ENCODE assay signal across 8 cellular contexts in the genomic region with DNA sequence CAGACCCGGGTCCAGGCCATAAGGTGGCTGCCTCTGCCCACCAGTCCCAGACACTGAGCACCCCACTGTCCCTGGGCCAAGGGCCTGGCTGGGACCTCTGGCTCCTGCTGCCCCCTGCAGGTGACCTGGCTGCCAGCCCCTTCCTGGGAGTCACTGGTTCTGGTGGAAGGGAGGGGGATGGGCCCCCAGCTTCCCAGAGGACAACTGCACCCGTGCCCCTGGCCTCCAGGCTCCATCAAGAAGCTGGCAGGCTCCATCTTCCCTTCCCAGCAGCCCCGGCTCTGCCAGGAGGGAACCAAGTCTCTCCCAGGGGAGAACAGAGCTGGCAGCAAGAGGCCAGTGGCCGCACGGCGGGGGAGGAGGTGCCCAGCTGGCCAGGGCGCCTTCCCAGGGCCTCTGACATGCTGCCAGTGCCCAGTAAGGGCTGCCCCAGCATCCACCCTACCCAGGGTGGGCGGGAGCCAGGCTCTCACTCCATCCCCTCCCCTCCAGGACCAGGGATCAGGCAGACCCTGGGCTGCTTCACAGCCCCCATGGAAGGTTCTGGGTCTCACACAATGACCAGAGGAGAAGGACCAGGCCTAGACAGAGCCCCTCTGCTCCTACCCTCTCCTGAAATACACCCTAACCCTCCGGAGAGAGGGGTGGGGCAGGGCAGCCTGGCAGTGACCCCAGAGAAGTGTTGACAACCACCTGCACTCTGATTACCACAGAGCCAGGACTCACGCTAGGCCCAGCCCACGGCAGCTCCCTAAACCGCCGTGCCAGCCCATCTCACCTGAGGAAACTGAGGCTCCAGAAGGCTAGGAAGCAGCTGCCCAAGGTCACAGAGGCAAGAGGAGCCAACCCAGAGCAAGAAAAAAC. TPM values are rescaled to one million over a fixed set of nuclear protein-coding genes. Genes with fewer than 3 reads are reported as not detected.
DNase-seq lines count a peak whose midpoint lies in the region; ATAC-seq, FAIRE-seq and TF ChIP-seq lines count a peak whose summit lies in the region.

No MANE protein-coding gene starts in this region.

- H3K27ac Mint-ChIP-seq in brain = peak overlapping the region in 3 of 5 experiments; percentile 41 to 76 (median 72)

- DNase-seq in A673 (ENCODE audit: low spot score) (no peak), kidney tubule cell (ENCODE audit: low spot score) (peak; percentile 57), tibial artery (peak; percentile 58 to 95), GM19239 (ENCODE audit: insufficient read length, low spot score) (no peak), dermis blood vessel endothelial cell (no peak)

- H3K4me3 ChIP-seq in A673 (ENCODE audit: low read depth, low read length, poor library complexity, severe bottlenecking) (no peak overlapping the region), HEK293 (ENCODE audit: low read depth, low read length) (no peak overlapping the region), tibial artery (peak overlapping the region; percentile 13 to 33)

- intact Hi-C loops in A673 (cut with micrococcal nuclease; ENCODE audit: unreplicated experiment) (no loop called here), tibial artery (cut with DNase I; ENCODE audit: low total_unique reads) (no loop called here)

- no peaks in the 10 kb centered on the region for H3K27me3 ChIP-seq in A673 (replicated peaks; ENCODE audit: insufficient read depth, low read depth, low read length, poor library complexity)
- no peaks in the 10 kb centered on the region for H3K27me3 ChIP-seq in tibial artery

- ATAC-seq in HG03469 (IDR thresholded peaks at IDR 0.05; ENCODE audit: unreplicated experiment) = no peak

- no peaks in the 10 kb centered on the region for H3K36me3 Mint-ChIP-seq in brain

- H3K4me3 Mint-ChIP-seq in brain = peak overlapping the region in 4 of 5 experiments; percentile 38 to 70 (median 51)

- H3K9me3 ChIP-seq in A673 (ENCODE audit: low read depth, low read length, poor library complexity, severe bottlenecking) (no peaks in the 10 kb centered on the region), HEK293 (ENCODE audit: control insufficient read depth, insufficient read depth, low read depth, low read length) (no peaks in the 10 kb centered on the region), tibial artery (no peaks in the 10 kb centered on the region)

- H3K4me1 ChIP-seq in A673 (ENCODE audit: insufficient read depth, low read length, poor library complexity, severe bottlenecking) (peaks cover 34% of the 10 kb centered on the region), HEK293 (ENCODE audit: control insufficient read depth, insufficient read depth, low read length) (peaks cover 13% of the 10 kb centered on the region), tibial artery (peaks cover 5 to 59% (median 50%) of the 10 kb centered on the region in 4 donors)

- H3K36me3 ChIP-seq in A673 (ENCODE audit: insufficient read depth, low read length, poor library complexity, severe bottlenecking) (peaks cover 12% of the 10 kb centered on the region), HEK293 (ENCODE audit: control insufficient read depth in 2 of 2, insufficient read depth in 1 of 2, low read length in 2 of 2) (peaks cover 0 to 17% of the 10 kb centered on the region in 2 experiments; a peak in 2 of 3 replicates), tibial artery (peaks cover 5 to 16% (median 13%) of the 10 kb centered on the region in 3 donors)

- H3K27ac ChIP-seq in A673 (ENCODE audit: low read depth, low read length, poor library complexity, severe bottlenecking) = peak overlapping the region; percentile 61
- H3K27ac ChIP-seq in HEK293 (ENCODE audit: extremely low read depth, low read depth, low read length) = no peak overlapping the region
- peak overlapping the region; percentile 77 to 78 for H3K27ac ChIP-seq in tibial artery

- no peaks in the 10 kb centered on the region for H3K9me3 Mint-ChIP-seq in brain

- CTCF ChIA-PET in A673 (lab: Charles Lee) (no interaction called here), HEK293 (lab: Yijun Ruan, JAX) (interaction anchor here (0.6 to 2.0 kb wide), 8 partner anchors 14 to 326 kb away, joined by 3 to 6 read pairs (median 3); no protein-coding TSS in a partner anchor)

- TF ChIP-seq CTCF in A673 (conservative IDR thresholded peaks at IDR 0.05; ENCODE audit: low read depth, low read length) (peak; percentile 39), HEK293 (tag by site-specific recombination; IDR thresholded peaks at IDR 0.05) (peak; percentile 64), brain (conservative IDR thresholded peaks at IDR 0.05) (peak; percentile 15 to 41), tibial artery (IDR thresholded peaks at IDR 0.05) (peak; percentile 41 to 45)

- BruUV-seq in A673 (replicated peaks; lab: Mats Ljungman, UMichigan) = no TSS peak

- no peak for FAIRE-seq in GM19239 (lab: Jason Lieb, UNC)

- H3K4me1 Mint-ChIP-seq in brain = peaks cover 46% of the 10 kb centered on the region

- POLR2A ChIA-PET in A673 (lab: Charles Lee; ENCODE audit: low non-redundant PET) = no interaction called here
- POLR2A ChIA-PET in HEK293 (lab: Yijun Ruan, JAX) = no interaction called here

- H3K27me3 Mint-ChIP-seq in brain = peaks cover 2% of the 10 kb centered on the region

TF ChIP-seq in HEK293, 187 proteins besides CTCF, POLR2A, EP300 and RAD21 (continues in another document):
- TF ChIP-seq, protein P1, sequence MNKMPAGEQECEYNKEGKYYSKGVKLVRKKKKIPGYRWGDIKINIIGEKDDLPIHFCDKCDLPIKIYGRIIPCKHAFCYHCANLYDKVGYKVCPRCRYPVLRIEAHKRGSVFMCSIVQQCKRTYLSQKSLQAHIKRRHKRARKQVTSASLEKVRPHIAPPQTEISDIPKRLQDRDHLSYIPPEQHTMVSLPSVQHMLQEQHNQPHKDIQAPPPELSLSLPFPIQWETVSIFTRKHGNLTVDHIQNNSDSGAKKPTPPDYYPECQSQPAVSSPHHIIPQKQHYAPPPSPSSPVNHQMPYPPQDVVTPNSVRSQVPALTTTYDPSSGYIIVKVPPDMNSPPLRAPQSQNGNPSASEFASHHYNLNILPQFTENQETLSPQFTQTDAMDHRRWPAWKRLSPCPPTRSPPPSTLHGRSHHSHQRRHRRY (tag by site-specific recombination; IDR thresholded peaks at IDR 0.05) = no peak
- 0 out of 2 replicates have a peak, but pooled peaks have one; percentile 51 for TF ChIP-seq ZIC2 (tag by site-specific recombination; IDR thresholded peaks at IDR 0.05)
- TF ChIP-seq IKZF3 (tag by site-specific recombination; IDR thresholded peaks at IDR 0.05) = no peak
- TF ChIP-seq, protein P2, sequence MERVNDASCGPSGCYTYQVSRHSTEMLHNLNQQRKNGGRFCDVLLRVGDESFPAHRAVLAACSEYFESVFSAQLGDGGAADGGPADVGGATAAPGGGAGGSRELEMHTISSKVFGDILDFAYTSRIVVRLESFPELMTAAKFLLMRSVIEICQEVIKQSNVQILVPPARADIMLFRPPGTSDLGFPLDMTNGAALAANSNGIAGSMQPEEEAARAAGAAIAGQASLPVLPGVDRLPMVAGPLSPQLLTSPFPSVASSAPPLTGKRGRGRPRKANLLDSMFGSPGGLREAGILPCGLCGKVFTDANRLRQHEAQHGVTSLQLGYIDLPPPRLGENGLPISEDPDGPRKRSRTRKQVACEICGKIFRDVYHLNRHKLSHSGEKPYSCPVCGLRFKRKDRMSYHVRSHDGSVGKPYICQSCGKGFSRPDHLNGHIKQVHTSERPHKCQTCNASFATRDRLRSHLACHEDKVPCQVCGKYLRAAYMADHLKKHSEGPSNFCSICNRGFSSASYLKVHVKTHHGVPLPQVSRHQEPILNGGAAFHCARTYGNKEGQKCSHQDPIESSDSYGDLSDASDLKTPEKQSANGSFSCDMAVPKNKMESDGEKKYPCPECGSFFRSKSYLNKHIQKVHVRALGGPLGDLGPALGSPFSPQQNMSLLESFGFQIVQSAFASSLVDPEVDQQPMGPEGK (tag by site-specific recombination; IDR thresholded peaks at IDR 0.05) = peak; percentile 46
- no peak for TF ChIP-seq TCF7L2 (IDR thresholded peaks at IDR 0.05; ENCODE audit: borderline replicate concordance, low read depth, low read length)
- TF ChIP-seq, protein P3, sequence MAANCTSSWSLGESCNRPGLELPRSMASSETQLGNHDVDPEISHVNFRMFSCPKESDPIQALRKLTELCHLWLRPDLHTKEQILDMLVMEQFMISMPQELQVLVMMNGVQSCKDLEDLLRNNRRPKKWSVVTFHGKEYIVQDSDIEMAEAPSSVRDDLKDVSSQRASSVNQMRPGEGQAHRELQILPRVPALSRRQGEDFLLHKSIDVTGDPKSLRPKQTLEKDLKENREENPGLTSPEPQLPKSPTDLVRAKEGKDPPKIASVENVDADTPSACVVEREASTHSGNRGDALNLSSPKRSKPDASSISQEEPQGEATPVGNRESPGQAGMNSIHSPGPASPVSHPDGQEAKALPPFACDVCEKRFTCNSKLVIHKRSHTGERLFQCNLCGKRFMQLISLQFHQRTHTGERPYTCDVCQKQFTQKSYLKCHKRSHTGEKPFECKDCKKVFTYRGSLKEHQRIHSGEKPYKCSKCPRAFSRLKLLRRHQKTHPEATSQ (tag by site-specific recombination; IDR thresholded peaks at IDR 0.05) = no peak
- TF ChIP-seq, protein P4, sequence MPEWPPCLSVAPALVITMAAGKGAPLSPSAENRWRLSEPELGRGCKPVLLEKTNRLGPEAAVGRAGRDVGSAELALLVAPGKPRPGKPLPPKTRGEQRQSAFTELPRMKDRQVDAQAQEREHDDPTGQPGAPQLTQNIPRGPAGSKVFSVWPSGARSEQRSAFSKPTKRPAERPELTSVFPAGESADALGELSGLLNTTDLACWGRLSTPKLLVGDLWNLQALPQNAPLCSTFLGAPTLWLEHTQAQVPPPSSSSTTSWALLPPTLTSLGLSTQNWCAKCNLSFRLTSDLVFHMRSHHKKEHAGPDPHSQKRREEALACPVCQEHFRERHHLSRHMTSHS (tag by site-specific recombination; IDR thresholded peaks at IDR 0.05) = no peak
- TF ChIP-seq ZNF350 (tag by site-specific recombination; IDR thresholded peaks at IDR 0.05) = no peak

RNA-seq across cellular contexts. Expression of a gene that starts 3.6 kb away (rescaled TPM):
- 153 and 162 TPM in 2 replicates for total RNA-seq in A673 (2021)
- polyA plus RNA-seq in brain (ENCODE audit: insufficient read depth, low read depth, low replicate concordance) = 28.9 TPM
- total RNA-seq in dermis blood vessel endothelial cell = 37.4 and 75.6 TPM in 2 replicates

RNA-seq across cellular contexts. Expression of a gene that starts 41.5 kb away (rescaled TPM):
- total RNA-seq in A673 (2021) (0.09 TPM in 1 of 2 replicates, not detected in the other), dermis blood vessel endothelial cell (0.05 TPM in 1 of 2 replicates, not detected in the other)
- 22.1 TPM for polyA plus RNA-seq in brain (ENCODE audit: insufficient read depth, low read depth, low replicate concordance)

Comparison
In these comparisons a context has a peak if more than half of its experiments do, and no peak if none do; other contexts are left out.
1. DNase-seq: peak in kidney tubule cell (single experiment) and tibial artery (2 of 2); none in A673 (single experiment), GM19239 (single experiment) and dermis blood vessel endothelial cell (single experiment).
2. H3K4me3 ChIP-seq: peak in tibial artery (2 of 2); none in A673 (single experiment) and HEK293 (single experiment).
3. Peak in every context shown above with its lines, with median percentiles within 50 percentile points of each other: CTCF ChIP-seq.